In genomic region chr6:166781331-166781730, GRCh38 we compare ENCODE assay signal across 30 cellular contexts.
"Had no signal": no experiment of that assay in that cellular context is flagged by ENCODE, and none has a peak within 500 bp of the region (broad histone marks: within the 10 kb centered on the region; RNA-seq: fewer than 3 reads in every experiment).

No MANE protein-coding gene starts in this region.

- H3K36me3 ChIP-seq: ascending aorta, Peyer's patch, SJCRH30 had no signal

- H3K4me2 ChIP-seq: SK-N-SH had no signal

- H3K9me3 ChIP-seq: ascending aorta, body of pancreas, Peyer's patch, SJCRH30, SK-N-SH had no signal

- H3K27me3 ChIP-seq: ascending aorta, body of pancreas, Peyer's patch, SJCRH30 had no signal

- FAIRE-seq: bronchial epithelial cell, K562 had no signal

- H3K4me1 ChIP-seq: ascending aorta, body of pancreas, Peyer's patch, SJCRH30 had no signal

- ATAC-seq: activated CD8-positive, alpha-beta memory T cell treated with anti-CD3 and anti-CD28 coated beads, Interleukin-2, amount 10 ng/mL, durations not matched to agents 7 days and 5 days; activated naive CD4-positive, alpha-beta T cell treated with anti-CD3 and anti-CD28 coated beads, Interleukin-2, amount 50 U/mL, for 72 hours; activated naive CD8-positive, alpha-beta T cell treated with anti-CD3 and anti-CD28 coated beads, Interleukin-2, amount 50 U/mL, for 24 hours; activated T-cell treated with anti-CD3 and anti-CD28 coated beads, Interleukin-2, amount 50 U/mL, for 4 hours; body of pancreas; K562; WTC11 had no signal

- DNase-seq: activated CD4-positive, alpha-beta memory T cell treated with anti-CD3 and anti-CD28 coated beads, Interleukin-2, amount 10 ng/mL, durations not matched to agents 7 days and 5 days; activated CD4-positive, alpha-beta T cell treated with anti-CD3 and anti-CD28 coated beads for 1 hour; activated CD4-positive, alpha-beta T cell treated with anti-CD3 and anti-CD28 coated beads, Interleukin-2, amount 10 ng/mL, durations not matched to agents 7 days and 5 days; activated CD8-positive, alpha-beta memory T cell treated with anti-CD3 and anti-CD28 coated beads, Interleukin-2, amount 10 ng/mL, durations not matched to agents 7 days and 5 days; activated effector memory CD4-positive, alpha-beta T cell treated with anti-CD3 and anti-CD28 coated beads, Interleukin-2, amount 50 U/mL, for 16 hours; activated naive CD4-positive, alpha-beta T cell treated with Interleukin-2 at 50 U/mL for 16 hours; activated naive CD8-positive, alpha-beta T cell treated with anti-CD3 and anti-CD28 coated beads, Interleukin-2, amount 50 U/mL, for 24 hours; activated T-cell treated with anti-CD3 and anti-CD28 coated beads, Interleukin-2, amount 50 U/mL, for 4 hours; amniotic stem cell; body of pancreas; Karpas-422; MM.1S; NCI-H1105; NCI-H1436; NCI-H1694 treated with DMSO at 0.1 percent for 48 hours; NCI-H2029 treated with DMSO at 0.1 percent for 48 hours; NCI-H345; NCI-H524; Peyer's patch; Right ventricle myocardium superior; SJCRH30; SK-N-SH; T-helper 1 cell; T-helper 9 cell had no signal

- H3K9ac ChIP-seq: SK-N-SH had no signal

- H3K27ac ChIP-seq: ascending aorta, body of pancreas, Peyer's patch, RWPE1, SJCRH30 had no signal

- H3K4me3 ChIP-seq: ascending aorta, body of pancreas, K562, Peyer's patch, SJCRH30 had no signal
